ENCODE assay signal across 13 cellular contexts in genomic region chr3:71388535-71389120, GRCh38.
DNase-seq lines count a peak whose midpoint lies in the region; ATAC-seq and TF ChIP-seq lines count a peak whose summit lies in the region.
"Had no signal": no experiment of that assay in that cellular context is flagged by ENCODE, and none has a peak within 500 bp of the region (broad histone marks: within the 10 kb centered on the region; RNA-seq: fewer than 3 reads in every experiment).

No MANE protein-coding gene starts in this region.

- H3K4me1 Mint-ChIP-seq in activated naive CD4-positive, alpha-beta T cell treated with anti-CD3 and anti-CD28 coated beads, Interleukin-2, amount 50 U/mL, for 24 hours, result peaks cover 86% of the 10 kb centered on the region
- peaks cover 46% of the 10 kb centered on the region for H3K4me1 Mint-ChIP-seq in dendritic cell treated with granulocyte-macrophage colony-stimulating factor and Interleukin-4, amounts not matched to agents 40 ng/mL and 50 ng/mL, for 4 days (ENCODE audit: low read depth)
- H3K4me1 Mint-ChIP-seq in type B pancreatic cell (ENCODE audit: unreplicated experiment), result peaks cover 43% of the 10 kb centered on the region

- H3K9me3 Mint-ChIP-seq in activated naive CD4-positive, alpha-beta T cell treated with anti-CD3 and anti-CD28 coated beads, Interleukin-2, amount 50 U/mL, for 24 hours, result no peaks in the 10 kb centered on the region
- no peaks in the 10 kb centered on the region for H3K9me3 Mint-ChIP-seq in dendritic cell treated with granulocyte-macrophage colony-stimulating factor and Interleukin-4, amounts not matched to agents 40 ng/mL and 50 ng/mL, for 4 days
- no peaks in the 10 kb centered on the region for H3K9me3 Mint-ChIP-seq in type B pancreatic cell

- no peak for DNase-seq in activated naive CD4-positive, alpha-beta T cell treated with anti-CD3 and anti-CD28 coated beads, Interleukin-2, amount 50 U/mL, for 16 hours
- DNase-seq in SK-N-MC (ENCODE audit: low read depth, low spot score), result no peak
- no peak for DNase-seq in type B pancreatic cell (ENCODE audit: extremely low spot score, unreplicated experiment)
- no peak for DNase-seq in ACHN
- DNase-seq: activated CD4-positive, CD25-positive, alpha-beta regulatory T cell treated with anti-CD3 and anti-CD28 coated beads, Interleukin-2, amount 50 U/mL, for 72 hours; Calu3; foreskin fibroblast; GDM1 had no signal

- H3K9ac ChIP-seq in SK-N-MC (ENCODE audit: insufficient read length), result no peak overlapping the region

- intact Hi-C loops in dendritic cell treated with granulocyte-macrophage colony-stimulating factor and Interleukin-4, amounts not matched to agents 40 ng/mL and 50 ng/mL, for 4 days (cut with micrococcal nuclease), result no loop called here

- no peak for ATAC-seq in HG03097 (IDR thresholded peaks at IDR 0.05; ENCODE audit: low FRiP score, unreplicated experiment)
- ATAC-seq in HG03159 (IDR thresholded peaks at IDR 0.05; ENCODE audit: unreplicated experiment), result no peak

- H3K4me3 ChIP-seq in SK-N-MC, result no peak overlapping the region
- H3K4me3 ChIP-seq: vagina had no signal

- no peaks in the 10 kb centered on the region for H3K27me3 Mint-ChIP-seq in activated naive CD4-positive, alpha-beta T cell treated with anti-CD3 and anti-CD28 coated beads, Interleukin-2, amount 50 U/mL, for 24 hours
- no peaks in the 10 kb centered on the region for H3K27me3 Mint-ChIP-seq in dendritic cell treated with granulocyte-macrophage colony-stimulating factor and Interleukin-4, amounts not matched to agents 40 ng/mL and 50 ng/mL, for 4 days
- no peaks in the 10 kb centered on the region for H3K27me3 Mint-ChIP-seq in type B pancreatic cell

- peak overlapping the region; percentile 25; the same call in 1 of the 2 replicates for H3K27ac ChIP-seq in SK-N-MC
- H3K27ac ChIP-seq: vagina had no signal

- H3K27ac Mint-ChIP-seq in activated naive CD4-positive, alpha-beta T cell treated with anti-CD3 and anti-CD28 coated beads, Interleukin-2, amount 50 U/mL, for 24 hours, result peak overlapping the region; percentile 95
- peak overlapping the region; percentile 27 for H3K27ac Mint-ChIP-seq in dendritic cell treated with granulocyte-macrophage colony-stimulating factor and Interleukin-4, amounts not matched to agents 40 ng/mL and 50 ng/mL, for 4 days
- H3K27ac Mint-ChIP-seq in type B pancreatic cell, result peak overlapping the region; percentile 27

- H3K9me3 ChIP-seq in SK-N-MC (ENCODE audit: low read depth, low read length), result no peaks in the 10 kb centered on the region
- H3K9me3 ChIP-seq: vagina had no signal

- H3K4me3 Mint-ChIP-seq in activated naive CD4-positive, alpha-beta T cell treated with anti-CD3 and anti-CD28 coated beads, Interleukin-2, amount 50 U/mL, for 24 hours, result peak overlapping the region; percentile 66
- peak overlapping the region; percentile 34 for H3K4me3 Mint-ChIP-seq in dendritic cell treated with granulocyte-macrophage colony-stimulating factor and Interleukin-4, amounts not matched to agents 40 ng/mL and 50 ng/mL, for 4 days
- peak overlapping the region; percentile 15 for H3K4me3 Mint-ChIP-seq in type B pancreatic cell

- peaks cover 8% of the 10 kb centered on the region for H3K36me3 Mint-ChIP-seq in activated naive CD4-positive, alpha-beta T cell treated with anti-CD3 and anti-CD28 coated beads, Interleukin-2, amount 50 U/mL, for 24 hours
- H3K36me3 Mint-ChIP-seq in dendritic cell treated with granulocyte-macrophage colony-stimulating factor and Interleukin-4, amounts not matched to agents 40 ng/mL and 50 ng/mL, for 4 days (ENCODE audit: low read depth), result peaks cover 5% of the 10 kb centered on the region
- peaks cover 4% of the 10 kb centered on the region for H3K36me3 Mint-ChIP-seq in type B pancreatic cell

- H3K36me3 ChIP-seq in SK-N-MC (ENCODE audit: insufficient read depth, low read length), result no peaks in the 10 kb centered on the region
- H3K36me3 ChIP-seq: vagina had no signal

- in situ Hi-C loops in ACHN (cut with HindIII; ENCODE audit: low pct_ligation_motif_present, low pct_unique_long_range_greater_than_20kb, low sequenced_read_pairs), result no loop called here

- no peak for TF ChIP-seq CTCF in type B pancreatic cell (conservative IDR thresholded peaks at IDR 0.05)

Comparison
In these comparisons a context has a peak if more than half of its experiments do, and no peak if none do; other contexts are left out.
1. H3K27ac Mint-ChIP-seq: peak in every context shown above with its lines; median percentile 95 in activated naive CD4-positive, alpha-beta T cell treated with anti-CD3 and anti-CD28 coated beads, Interleukin-2, amount 50 U/mL, for 24 hours; 27 in dendritic cell treated with granulocyte-macrophage colony-stimulating factor and Interleukin-4, amounts not matched to agents 40 ng/mL and 50 ng/mL, for 4 days; 27 in type B pancreatic cell.
2. H3K4me3 Mint-ChIP-seq: peak in every context shown above with its lines; median percentile 66 in activated naive CD4-positive, alpha-beta T cell treated with anti-CD3 and anti-CD28 coated beads, Interleukin-2, amount 50 U/mL, for 24 hours; 34 in dendritic cell treated with granulocyte-macrophage colony-stimulating factor and Interleukin-4, amounts not matched to agents 40 ng/mL and 50 ng/mL, for 4 days; 15 in type B pancreatic cell.